ENCODE assay signal across 1 cellular context in genomic region chr6:155549028-155549798, GRCh38.
TF ChIP-seq lines count a peak whose summit lies in the region.

No MANE protein-coding gene starts in this region.

TF ChIP-seq in GM23338, 12 proteins besides CTCF, POLR2A, EP300 and RAD21 (continued from another document):
- TF ChIP-seq ZNF462 (CRISPR knock-in tag; IDR thresholded peaks at IDR 0.05) (no peak), REST (IDR thresholded peaks at IDR 0.05; ENCODE audit: unreplicated experiment) (no peak), CREB1 (CRISPR knock-in tag; IDR thresholded peaks at IDR 0.05; ENCODE audit: low read depth) (no peak), ETS1 (IDR thresholded peaks at IDR 0.05) (no peak), JUNB (IDR thresholded peaks at IDR 0.05; ENCODE audit: unreplicated experiment) (no peak), EZH2phosphoT487 (IDR thresholded peaks at IDR 0.05; ENCODE audit: unreplicated experiment) (no peak)
